8 cellular contexts compared by ENCODE assay signal in genomic region chr15:64842986-64843561, GRCh38. TPM values are rescaled to one million over a fixed set of nuclear protein-coding genes. Genes with fewer than 3 reads are reported as not detected.
DNase-seq lines count a peak whose midpoint lies in the region; ATAC-seq and TF ChIP-seq lines count a peak whose summit lies in the region.

No MANE protein-coding gene starts in this region.

- peaks cover 21% of the 10 kb centered on the region for H3K4me1 ChIP-seq in cardiac muscle cell (ENCODE audit: low read depth)

- H3K27me3 ChIP-seq in AG04450 (ENCODE audit: control insufficient read depth, insufficient read depth, low read length) (no peaks in the 10 kb centered on the region), cardiac muscle cell (no peaks in the 10 kb centered on the region)

- H3K4me3 ChIP-seq in AG04450 (ENCODE audit: low read depth, low read length): peak overlapping the region; percentile 96
- peak overlapping the region; percentile 63 for H3K4me3 ChIP-seq in cardiac muscle cell
- peak overlapping the region; percentile 82 for H3K4me3 ChIP-seq in retinal pigment epithelial cell (ENCODE audit: low read length)

- peak overlapping the region; percentile 91 for H3K27ac Mint-ChIP-seq in HFFc6
- peak overlapping the region; percentile 71 for H3K27ac Mint-ChIP-seq in activated B cell treated with CpG ODN at 0.5 μM for 24 hours

- no peaks in the 10 kb centered on the region for H3K9me3 Mint-ChIP-seq in HFFc6
- no peaks in the 10 kb centered on the region for H3K9me3 Mint-ChIP-seq in activated B cell treated with CpG ODN at 0.5 μM for 24 hours

- H3K27ac ChIP-seq in AG04450 (ENCODE audit: low read depth, low read length): peak overlapping the region; percentile 65
- H3K27ac ChIP-seq in cardiac muscle cell: no peak overlapping the region

- no peak for TF ChIP-seq CTCF in AG04450 (IDR thresholded peaks at IDR 0.05; ENCODE audit: low read depth, low read length)
- no peak for TF ChIP-seq CTCF in HFFc6 (IDR thresholded peaks at IDR 0.05)
- no peak for TF ChIP-seq CTCF in activated B cell treated with CpG ODN at 0.5 μM for 24 hours (IDR thresholded peaks at IDR 0.05)
- peak; percentile 3 for TF ChIP-seq CTCF in cardiac muscle cell (IDR thresholded peaks at IDR 0.05; ENCODE audit: low read depth, low read length)
- TF ChIP-seq CTCF in retinal pigment epithelial cell (conservative IDR thresholded peaks at IDR 0.05; ENCODE audit: low read depth, low read length): no peak

- H3K4me1 Mint-ChIP-seq in HFFc6 (ENCODE audit: low read depth): peaks cover 55% of the 10 kb centered on the region
- H3K4me1 Mint-ChIP-seq in activated B cell treated with CpG ODN at 0.5 μM for 24 hours: peaks cover 66% of the 10 kb centered on the region

- intact Hi-C loops in activated B cell treated with CpG ODN at 0.5 μM for 24 hours (cut with micrococcal nuclease): loop anchor here (5.0 to 10.0 kb wide), 2 partner anchors 144 to 748 kb away; partner anchors contain the start of genes CIAO2A, SNX1 and SPG21

- ATAC-seq in activated B cell treated with CpG ODN at 0.5 μM for 24 hours (ENCODE audit: low read depth) (no peak), GM18907 (IDR thresholded peaks at IDR 0.05; ENCODE audit: unreplicated experiment) (no peak), HG02885 (IDR thresholded peaks at IDR 0.05; ENCODE audit: poor library complexity, unreplicated experiment) (no peak)

- H3K4me3 Mint-ChIP-seq in HFFc6 (peak overlapping the region; percentile 99), activated B cell treated with CpG ODN at 0.5 μM for 24 hours (peak overlapping the region; percentile 95)

- no peaks in the 10 kb centered on the region for H3K36me3 ChIP-seq in cardiac muscle cell

- H3K27me3 Mint-ChIP-seq in HFFc6 (ENCODE audit: insufficient read depth): no peaks in the 10 kb centered on the region; the same call in 1 of the 2 replicates
- no peaks in the 10 kb centered on the region for H3K27me3 Mint-ChIP-seq in activated B cell treated with CpG ODN at 0.5 μM for 24 hours

- H3K36me3 Mint-ChIP-seq in HFFc6 (ENCODE audit: low read depth): peaks cover 10% of the 10 kb centered on the region
- H3K36me3 Mint-ChIP-seq in activated B cell treated with CpG ODN at 0.5 μM for 24 hours (ENCODE audit: low read depth): peaks cover 29% of the 10 kb centered on the region

- H3K9me3 ChIP-seq in AG04450 (ENCODE audit: control insufficient read depth, insufficient read depth, low read length): no peaks in the 10 kb centered on the region
- no peaks in the 10 kb centered on the region for H3K9me3 ChIP-seq in cardiac muscle cell (ENCODE audit: low read depth)

- DNase-seq in AG04450 (ENCODE audit: low read depth, low spot score) (no peak), HFFc6 (peak; percentile 62), activated B cell treated with CpG ODN at 0.5 μM for 24 hours (no peak), cardiac muscle cell (ENCODE audit: low read depth in 1 of 2, low spot score in 1 of 2) (peak in 1 of 2 donors; percentile 65), retinal pigment epithelial cell (ENCODE audit: low read depth) (no peak), activated gamma-delta T cell treated with Interleukin-2 at 50 U/mL for 16 hours (no peak)

- POLR2A ChIA-PET in AG04450 (lab: Yijun Ruan, JAX): interaction anchor here (0.5 to 1.6 kb wide), 8 partner anchors 8 to 674 kb away, joined by 3 to 6 read pairs (median 3); partner anchors contain the start of gene RNU5B-1
- POLR2A ChIA-PET in activated B cell treated with CpG ODN at 0.5 μM for 24 hours (lab: Charles Lee): interaction anchor here (0.5 to 6.9 kb wide), 10 partner anchors 9 to 493 kb away, joined by 3 to 117 read pairs (median 4); no protein-coding TSS in a partner anchor

- CTCF ChIA-PET in AG04450 (lab: Charles Lee) (interaction anchor here (0.5 to 0.7 kb wide), 2 partner anchors 140 to 314 kb away, joined by 5 read pairs; no protein-coding TSS in a partner anchor), activated B cell treated with CpG ODN at 0.5 μM for 24 hours (lab: Charles Lee) (interaction anchor here (1.5 kb wide), 2 partner anchors 14 to 52 kb away, joined by 5 read pairs; no protein-coding TSS in a partner anchor)

RNA-seq across cellular contexts. Expression of gene PLEKHO2, which starts 1.4 kb away (rescaled TPM):
- polyA plus RNA-seq in AG04450 (2011; rRNA removed) (29.5 and 30.3 TPM in 2 replicates), cardiac muscle cell (9.4 and 11.3 TPM in 2 replicates)
- 37.3 and 44.9 TPM in 2 replicates for polyA minus RNA-seq in AG04450 (2011; rRNA and poly(A)+ RNA removed)
- total RNA-seq in HFFc6 (2021; fragmentation: NEBNext Ultra II Directional; extraction: Animal tissue kit (Norgen Biotek cat#: 25700)): 10 to 100 TPM; 23.0 to 28.3 (median 25.4) TPM
- total RNA-seq in activated B cell treated with CpG ODN at 0.5 μM for 24 hours (36.5 and 38.1 TPM in 2 replicates), cardiac muscle cell (7.6 and 9.3 TPM in 2 replicates)

RNA-seq across cellular contexts. Expression of gene PIF1, which starts 17.6 kb away (rescaled TPM):
- polyA plus RNA-seq in AG04450 (2011; rRNA removed) (5.6 and 6.2 TPM in 2 replicates), cardiac muscle cell (7.4 and 49.0 TPM in 2 replicates)
- 6.3 and 6.5 TPM in 2 replicates for polyA minus RNA-seq in AG04450 (2011; rRNA and poly(A)+ RNA removed)
- total RNA-seq in HFFc6 (2021; fragmentation: NEBNext Ultra II Directional; extraction: Animal tissue kit (Norgen Biotek cat#: 25700)): 10 to 100 TPM in 1 of 6 experiments, 1 to 10 TPM in 5; 4.0 to 10.7 (median 8.4) TPM
- total RNA-seq in activated B cell treated with CpG ODN at 0.5 μM for 24 hours (3.3 and 5.5 TPM in 2 replicates), cardiac muscle cell (3.5 and 70.9 TPM in 2 replicates)
